8 cellular contexts compared by ENCODE assay signal in genomic region chr1:169348356-169349036, GRCh38. TPM values are rescaled to one million over a fixed set of nuclear protein-coding genes. Genes with fewer than 3 reads are reported as not detected.
A peak's percentile ranks its signal among the peaks of the same experiment; 100 is the strongest.
DNase-seq lines count a peak whose midpoint lies in the region; ATAC-seq, FAIRE-seq and TF ChIP-seq lines count a peak whose summit lies in the region.

No MANE protein-coding gene starts in this region.

- H3K36me3 Mint-ChIP-seq in activated T-helper 17 cell treated with anti-CD3 and anti-CD28 coated beads, Interleukin-2, amount 50 U/mL, for 72 hours (ENCODE audit: low read depth): no peaks in the 10 kb centered on the region

- peak; percentile 63 to 80 (median 71) for TF ChIP-seq CTCF in testis (IDR thresholded peaks at IDR 0.05)

- no peaks in the 10 kb centered on the region for H3K9me3 Mint-ChIP-seq in activated T-helper 17 cell treated with anti-CD3 and anti-CD28 coated beads, Interleukin-2, amount 50 U/mL, for 72 hours

- in situ Hi-C loops in ACHN (cut with HindIII; ENCODE audit: low pct_ligation_motif_present, low pct_unique_long_range_greater_than_20kb, low sequenced_read_pairs): no loop called here

- H3K27ac Mint-ChIP-seq in activated T-helper 17 cell treated with anti-CD3 and anti-CD28 coated beads, Interleukin-2, amount 50 U/mL, for 72 hours: no peak overlapping the region

- H3K27me3 Mint-ChIP-seq in activated T-helper 17 cell treated with anti-CD3 and anti-CD28 coated beads, Interleukin-2, amount 50 U/mL, for 72 hours: no peaks in the 10 kb centered on the region

- peak; percentile 64 for DNase-seq in ACHN
- peak; percentile 16 for DNase-seq in NCI-H2029 treated with DMSO at 0.1 percent for 48 hours (lab: John Stamatoyannopoulos, UW)
- DNase-seq in adipocyte (ENCODE audit: low read depth): peak; percentile 88
- DNase-seq in iPS-NIHi7 (ENCODE audit: extremely low spot score): peak; percentile 16
- no peak for DNase-seq in testis
- no peak for DNase-seq in posterior vena cava (ENCODE audit: low spot score)

- H3K9ac ChIP-seq in adipocyte (ENCODE audit: low read length): no peak overlapping the region

- H3K4me3 ChIP-seq in adipocyte (ENCODE audit: low read length): no peak overlapping the region
- no peak overlapping the region for H3K4me3 ChIP-seq in testis

- FAIRE-seq in G401.6 (lab: Jason Lieb, UNC): peak; percentile 92

- peaks cover 3% of the 10 kb centered on the region for H3K4me1 ChIP-seq in adipocyte (ENCODE audit: control insufficient read depth, insufficient read depth, low read length)
- H3K4me1 ChIP-seq in testis: no peaks in the 10 kb centered on the region

- 51 to 56% methylated on average over 5 of the region's 5 CpGs for whole genome bisulfite sequencing in testis, 2 donors

- no peaks in the 10 kb centered on the region for H3K27me3 ChIP-seq in adipocyte (replicated peaks; ENCODE audit: control insufficient read depth, insufficient read depth, low read length)
- H3K27me3 ChIP-seq in testis: no peaks in the 10 kb centered on the region

- ATAC-seq in activated T-helper 17 cell treated with anti-CD3 and anti-CD28 coated beads, Interleukin-2, amount 50 U/mL, for 72 hours (replicated peaks): no peak

- no peak overlapping the region for H3K27ac ChIP-seq in testis

- H3K4me3 Mint-ChIP-seq in activated T-helper 17 cell treated with anti-CD3 and anti-CD28 coated beads, Interleukin-2, amount 50 U/mL, for 72 hours: no peak overlapping the region

- H3K9me3 ChIP-seq in adipocyte (ENCODE audit: control insufficient read depth, low read length) (peaks cover 6% of the 10 kb centered on the region), testis (no peaks in the 10 kb centered on the region)

- intact Hi-C loops in testis (cut with DNase I; ENCODE audit: low total_unique reads): no loop called here
- intact Hi-C loops in posterior vena cava (cut with DNase I): loop anchor here (5.0 to 10.0 kb wide), 2 partner anchors 746 to 754 kb away; no protein-coding TSS in a partner anchor

- no peak for TF ChIP-seq POLR2A in testis (IDR thresholded peaks at IDR 0.05)

- no peaks in the 10 kb centered on the region for H3K36me3 ChIP-seq in adipocyte (ENCODE audit: control insufficient read depth, insufficient read depth, low read length, severe bottlenecking)
- H3K36me3 ChIP-seq in testis (ENCODE audit: low read depth, missing control alignments): no peaks in the 10 kb centered on the region

- H3K4me1 Mint-ChIP-seq in activated T-helper 17 cell treated with anti-CD3 and anti-CD28 coated beads, Interleukin-2, amount 50 U/mL, for 72 hours: peaks cover 5% of the 10 kb centered on the region

RNA-seq across cellular contexts. Expression of gene NME7, which starts 19.1 kb away (rescaled TPM):
- 10 to 100 TPM; 21.4 to 29.0 TPM for total RNA-seq in testis
- 24.0 TPM for polyA plus RNA-seq in testis (ENCODE audit: insufficient read depth, low read depth, low replicate concordance)
- total RNA-seq in posterior vena cava: 10 to 100 TPM; 13.6 to 14.2 TPM
- 10 to 100 TPM; 20.3 to 20.6 TPM for total RNA-seq in activated T-helper 17 cell treated with anti-CD3 and anti-CD28 coated beads, Interleukin-2, amount 50 U/mL, for 72 hours

RNA-seq across cellular contexts. Expression of gene BLZF1, which starts 19.5 kb away (rescaled TPM):
- total RNA-seq in testis (10 to 100 TPM; 33.4 to 44.2 TPM), posterior vena cava (10 to 100 TPM; 27.5 to 28.5 TPM)
- 35.1 TPM for polyA plus RNA-seq in testis (ENCODE audit: insufficient read depth, low read depth, low replicate concordance)
- total RNA-seq in activated T-helper 17 cell treated with anti-CD3 and anti-CD28 coated beads, Interleukin-2, amount 50 U/mL, for 72 hours: 10 to 100 TPM; 13.9 to 14.2 TPM

Comparison
In these comparisons a context has a peak if more than half of its experiments do, and no peak if none do; other contexts are left out.
1. DNase-seq: peak in ACHN (single experiment), NCI-H2029 treated with DMSO at 0.1 percent for 48 hours (single experiment), adipocyte (single experiment) and iPS-NIHi7 (single experiment); none in testis (single experiment) and posterior vena cava (single experiment).